13 cellular contexts compared by ENCODE assay signal in the genomic region with DNA sequence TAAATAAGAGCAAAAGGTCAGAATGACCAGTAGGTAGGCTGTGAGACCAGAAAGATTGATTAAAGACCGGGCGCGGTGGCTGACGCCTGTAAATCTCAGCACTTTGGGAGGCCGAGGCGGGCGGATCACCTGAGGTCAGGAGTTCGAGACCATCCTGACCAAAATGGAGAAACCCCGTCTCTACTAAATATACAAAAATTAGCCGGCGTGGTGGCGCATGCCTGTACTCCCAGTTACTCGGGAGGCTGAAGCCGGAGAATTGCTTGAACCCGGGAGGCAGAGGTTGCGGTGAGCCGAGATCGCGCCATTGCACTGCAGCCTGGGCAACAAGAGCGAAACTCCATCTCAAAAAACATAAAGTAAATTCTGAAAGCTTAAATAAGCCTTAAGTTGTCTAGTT. TPM values are rescaled to one million over a fixed set of nuclear protein-coding genes. Genes with fewer than 3 reads are reported as not detected.
DNase-seq lines count a peak whose midpoint lies in the region; ATAC-seq and TF ChIP-seq lines count a peak whose summit lies in the region.
"Not testable (repeated sequence)": the region's sequence is repeated elsewhere in the genome, so short reads cannot be mapped to it uniquely, and the experiment has no call there.
"Had no signal": no experiment of that assay in that cellular context is flagged by ENCODE, and none has a peak within 500 bp of the region (broad histone marks: within the 10 kb centered on the region; RNA-seq: fewer than 3 reads in every experiment).

No MANE protein-coding gene starts in this region.

- peaks cover 27% of the 10 kb centered on the region for H3K4me1 Mint-ChIP-seq in activated CD4-positive, alpha-beta T cell treated with anti-CD3 and anti-CD28 coated beads, Interleukin-2, amount 10 ng/mL, durations not matched to agents 24 days and 14 days
- peaks cover 45% of the 10 kb centered on the region for H3K4me1 Mint-ChIP-seq in activated naive CD4-positive, alpha-beta T cell treated with anti-CD3 and anti-CD28 coated beads, Interleukin-2, amount 10 ng/mL, durations not matched to agents 7 days and 5 days
- not testable (repeated sequence) for H3K4me1 Mint-ChIP-seq in endodermal cell
- H3K4me1 Mint-ChIP-seq in naive thymus-derived CD4-positive, alpha-beta T cell, result peaks cover 40 to 76% (median 52%) of the 10 kb centered on the region in 7 donors

- peaks cover 24% of the 10 kb centered on the region for H3K36me3 Mint-ChIP-seq in activated CD4-positive, alpha-beta T cell treated with anti-CD3 and anti-CD28 coated beads, Interleukin-2, amount 10 ng/mL, durations not matched to agents 24 days and 14 days (ENCODE audit: low read depth)
- H3K36me3 Mint-ChIP-seq in activated naive CD4-positive, alpha-beta T cell treated with anti-CD3 and anti-CD28 coated beads, Interleukin-2, amount 10 ng/mL, durations not matched to agents 7 days and 5 days, result peaks cover 32% of the 10 kb centered on the region
- not testable (repeated sequence) for H3K36me3 Mint-ChIP-seq in endodermal cell (ENCODE audit: low read depth)
- H3K36me3 Mint-ChIP-seq in naive thymus-derived CD4-positive, alpha-beta T cell, result peaks cover 0 to 31% (median 13%) of the 10 kb centered on the region in 5 donors

- H3K36me3 ChIP-seq in BLaER1; endodermal cell (ENCODE audit: control insufficient read depth, insufficient read depth, low read length); naive thymus-derived CD4-positive, alpha-beta T cell (ENCODE audit: control insufficient read depth in 2 of 3, insufficient read depth in 3 of 3, low read length in 3 of 3); skeletal muscle satellite cell (ENCODE audit: insufficient read depth, low read length): not testable (repeated sequence)
- peaks cover 12% of the 10 kb centered on the region for H3K36me3 ChIP-seq in OCI-LY3 (replicated peaks; ENCODE audit: low read depth, low read length)

- not testable (repeated sequence) for H3K9ac ChIP-seq in BLaER1; OCI-LY3 (ENCODE audit: low read length); endodermal cell (ENCODE audit: extremely low read depth, low read length, poor library complexity, severe bottlenecking)
- H3K9ac ChIP-seq in skeletal muscle satellite cell (ENCODE audit: low read depth, low read length), result peak overlapping the region; percentile 92

- 97% methylated on average over 12 to 20 of the region's 20 CpGs for WGBS in endodermal cell (ENCODE audit: insufficient coverage in 1 of 2, insufficient read length in 1 of 2), 2 experiments

- not testable (repeated sequence) for DNase-seq in GM12865 (ENCODE audit: low read depth); activated CD4-positive, alpha-beta T cell treated with anti-CD3 and anti-CD28 coated beads, Interleukin-2, amount 10 ng/mL, durations not matched to agents 24 days and 14 days; activated naive CD4-positive, alpha-beta T cell treated with anti-CD3 and anti-CD28 coated beads, Interleukin-2, amount 10 ng/mL, durations not matched to agents 7 days and 5 days; endodermal cell; naive thymus-derived CD4-positive, alpha-beta T cell

- peaks cover 34% of the 10 kb centered on the region for H3K4me1 ChIP-seq in BLaER1
- peaks cover 28% of the 10 kb centered on the region for H3K4me1 ChIP-seq in OCI-LY3 (ENCODE audit: low read length)
- H3K4me1 ChIP-seq in endodermal cell (ENCODE audit: control insufficient read depth, insufficient read depth, low read length); skeletal muscle satellite cell (ENCODE audit: control insufficient read depth, insufficient read depth, low read length): not testable (repeated sequence)
- peaks cover 14 to 15% of the 10 kb centered on the region in 2 donors for H3K4me1 ChIP-seq in naive thymus-derived CD4-positive, alpha-beta T cell (ENCODE audit: control insufficient read depth in 2 of 2, insufficient read depth in 2 of 2, low read length in 2 of 2)

- H3K4me3 ChIP-seq in BLaER1; skeletal muscle satellite cell (ENCODE audit: low read length): not testable (repeated sequence)
- H3K4me3 ChIP-seq in GM12865 (ENCODE audit: low read depth, low read length), result peak overlapping the region; percentile 69
- peak overlapping the region; percentile 95; the same call in 1 of the 2 replicates for H3K4me3 ChIP-seq in OCI-LY3 (ENCODE audit: low read length)
- H3K4me3 ChIP-seq in endodermal cell (ENCODE audit: low read length), result peak overlapping the region; percentile 91
- peak overlapping the region; percentile 67 for H3K4me3 ChIP-seq in naive thymus-derived CD4-positive, alpha-beta T cell (ENCODE audit: low read length)

- H3K27me3 Mint-ChIP-seq in activated CD4-positive, alpha-beta T cell treated with anti-CD3 and anti-CD28 coated beads, Interleukin-2, amount 10 ng/mL, durations not matched to agents 24 days and 14 days; activated naive CD4-positive, alpha-beta T cell treated with anti-CD3 and anti-CD28 coated beads, Interleukin-2, amount 10 ng/mL, durations not matched to agents 7 days and 5 days; naive thymus-derived CD4-positive, alpha-beta T cell: not testable (repeated sequence)
- H3K27me3 Mint-ChIP-seq in endodermal cell (ENCODE audit: insufficient read depth), result peaks cover 16% of the 10 kb centered on the region

- H3K27ac Mint-ChIP-seq in activated CD4-positive, alpha-beta T cell treated with anti-CD3 and anti-CD28 coated beads, Interleukin-2, amount 10 ng/mL, durations not matched to agents 24 days and 14 days; endodermal cell: not testable (repeated sequence)
- peak overlapping the region; percentile 20 for H3K27ac Mint-ChIP-seq in activated naive CD4-positive, alpha-beta T cell treated with anti-CD3 and anti-CD28 coated beads, Interleukin-2, amount 10 ng/mL, durations not matched to agents 7 days and 5 days
- H3K27ac Mint-ChIP-seq in naive thymus-derived CD4-positive, alpha-beta T cell, result peak overlapping the region in 6 of 9 donors; percentile 26 to 99 (median 86)

- H4K20me1 ChIP-seq in BLaER1, result peaks cover 51% of the 10 kb centered on the region
- peaks cover 22% of the 10 kb centered on the region for H4K20me1 ChIP-seq in OCI-LY3 (ENCODE audit: insufficient read depth, low read length)

- intact Hi-C loops in activated CD4-positive, alpha-beta T cell treated with anti-CD3 and anti-CD28 coated beads, Interleukin-2, amount 10 ng/mL, durations not matched to agents 24 days and 14 days (cut with micrococcal nuclease), result not testable (repeated sequence)
- intact Hi-C loops in naive thymus-derived CD4-positive, alpha-beta T cell (cut with micrococcal nuclease), result loop anchor here (2.0 to 10.0 kb wide), 5 partner anchors 65 to 383 kb away; a partner anchor contains a TSS

- H3K4me3 Mint-ChIP-seq in activated CD4-positive, alpha-beta T cell treated with anti-CD3 and anti-CD28 coated beads, Interleukin-2, amount 10 ng/mL, durations not matched to agents 24 days and 14 days, result peak overlapping the region; percentile 95
- peak overlapping the region; percentile 95 for H3K4me3 Mint-ChIP-seq in activated naive CD4-positive, alpha-beta T cell treated with anti-CD3 and anti-CD28 coated beads, Interleukin-2, amount 10 ng/mL, durations not matched to agents 7 days and 5 days
- H3K4me3 Mint-ChIP-seq in endodermal cell, result not testable (repeated sequence)
- peak overlapping the region; percentile 89 to 98 (median 95) for H3K4me3 Mint-ChIP-seq in naive thymus-derived CD4-positive, alpha-beta T cell

- H3K27me3 ChIP-seq in BLaER1; OCI-LY3 (ENCODE audit: low read depth, low read length); endodermal cell (ENCODE audit: control insufficient read depth, insufficient read depth, low read length, poor library complexity, severe bottlenecking); naive thymus-derived CD4-positive, alpha-beta T cell (ENCODE audit: control insufficient read depth in 2 of 2, insufficient read depth in 2 of 2, low read length in 2 of 2); skeletal muscle satellite cell (ENCODE audit: control insufficient read depth, insufficient read depth, low read length): not testable (repeated sequence)

- CTCF ChIA-PET in activated naive CD4-positive, alpha-beta T cell treated with anti-CD3 and anti-CD28 coated beads, Interleukin-2, amount 10 ng/mL, durations not matched to agents 7 days and 5 days (lab: Charles Lee), result interaction anchor here (0.7 kb wide), 1 partner anchor 334 kb away, joined by 3 read pairs; no protein-coding TSS in a partner anchor
- CTCF ChIA-PET in naive thymus-derived CD4-positive, alpha-beta T cell (lab: Charles Lee), result interaction anchor here (0.6 kb wide), 1 partner anchor 19 kb away, joined by 7 read pairs; no protein-coding TSS in a partner anchor

- not testable (repeated sequence) for TF ChIP-seq CTCF in GM12865 (IDR thresholded peaks at IDR 0.05; ENCODE audit: insufficient read depth, low read depth, low read length, missing control alignments); OCI-LY3 (IDR thresholded peaks at IDR 0.05; ENCODE audit: low read depth, low read length); endodermal cell (conservative IDR thresholded peaks at IDR 0.05)

- not testable (repeated sequence) for H3K27ac ChIP-seq in BLaER1; OCI-LY3 (ENCODE audit: low read length); endodermal cell (ENCODE audit: low read depth, low read length); naive thymus-derived CD4-positive, alpha-beta T cell (ENCODE audit: low read depth, low read length)

- H3K9me3 Mint-ChIP-seq in activated CD4-positive, alpha-beta T cell treated with anti-CD3 and anti-CD28 coated beads, Interleukin-2, amount 10 ng/mL, durations not matched to agents 24 days and 14 days; activated naive CD4-positive, alpha-beta T cell treated with anti-CD3 and anti-CD28 coated beads, Interleukin-2, amount 10 ng/mL, durations not matched to agents 7 days and 5 days; naive thymus-derived CD4-positive, alpha-beta T cell: not testable (repeated sequence)
- peaks cover 11% of the 10 kb centered on the region for H3K9me3 Mint-ChIP-seq in endodermal cell

- not testable (repeated sequence) for H2AFZ ChIP-seq in OCI-LY3 (ENCODE audit: low read depth, low read length)

- H3K9me3 ChIP-seq in BLaER1; OCI-LY3 (ENCODE audit: insufficient read depth, low read length); endodermal cell (ENCODE audit: control insufficient read depth, low read length); naive thymus-derived CD4-positive, alpha-beta T cell (ENCODE audit: control insufficient read depth in 2 of 3, low read length in 3 of 3); skeletal muscle satellite cell (replicated peaks; ENCODE audit: low read length): not testable (repeated sequence)

- H3K79me2 ChIP-seq in OCI-LY3 (ENCODE audit: low read length), result peaks cover 63% of the 10 kb centered on the region

- H3K4me2 ChIP-seq in BLaER1 (peak overlapping the region; percentile 90), skeletal muscle satellite cell (ENCODE audit: low read length) (peak overlapping the region; percentile 88)
- not testable (repeated sequence) for H3K4me2 ChIP-seq in OCI-LY3 (ENCODE audit: low read length)

- POLR2A ChIA-PET in naive thymus-derived CD4-positive, alpha-beta T cell (lab: Charles Lee), result interaction anchor here (0.7 to 6.1 kb wide), 2 partner anchors 38 to 794 kb away, joined by 3 to 68 read pairs; a partner anchor contains a TSS

- ATAC-seq in naive thymus-derived CD4-positive, alpha-beta T cell, result not testable (repeated sequence)

RNA-seq across cellular contexts. Expression of a gene that starts 38.9 kb away (rescaled TPM):
- 24.2 and 25.3 TPM in 2 replicates for total RNA-seq in activated CD4-positive, alpha-beta T cell treated with anti-CD3 and anti-CD28 coated beads, Interleukin-2, amount 10 ng/mL, durations not matched to agents 24 days and 14 days
- total RNA-seq in endodermal cell, result 10 to 100 TPM; 21.2 to 22.7 TPM
- 21.0 TPM for polyA plus RNA-seq in endodermal cell (2013, experiment 1 of 2)
- polyA plus RNA-seq in endodermal cell (2013, experiment 2 of 2), result 20.0 TPM
- total RNA-seq in naive thymus-derived CD4-positive, alpha-beta T cell, result 10 to 100 TPM; 26.1 to 47.1 (median 40.9) TPM
- 10 to 100 TPM; 27.9 to 40.3 TPM for polyA plus RNA-seq in naive thymus-derived CD4-positive, alpha-beta T cell
- total RNA-seq in skeletal muscle satellite cell (2012; rRNA removed), result 15.7 and 20.8 TPM in 2 replicates

RNA-seq across cellular contexts. Expression of a gene that starts 47.4 kb away (rescaled TPM):
- 0.16 and 0.33 TPM in 2 replicates for total RNA-seq in activated CD4-positive, alpha-beta T cell treated with anti-CD3 and anti-CD28 coated beads, Interleukin-2, amount 10 ng/mL, durations not matched to agents 24 days and 14 days
- total RNA-seq in endodermal cell, result under 1 TPM in 1 of 2 donors, not detected in 1; 0.15 TPM
- 0.75 TPM for polyA plus RNA-seq in endodermal cell (2013, experiment 1 of 2)
- polyA plus RNA-seq in endodermal cell (2013, experiment 2 of 2), result 1.6 TPM
- total RNA-seq in naive thymus-derived CD4-positive, alpha-beta T cell, result 1 to 10 TPM in 1 of 5 experiments, under 1 TPM in 4; 0.12 to 8.0 (median 0.40) TPM
- under 1 TPM in 1 of 2 donors, not detected in 1; 0.10 TPM for polyA plus RNA-seq in naive thymus-derived CD4-positive, alpha-beta T cell
- not detected in 2 replicates for total RNA-seq in skeletal muscle satellite cell (2012; rRNA removed)
- total RNA-seq: cardiac septum, occipital lobe, renal cortical epithelial cell, RPMI7951, SJSA1 had no signal
